Comparison of ENCODE assay signal across 8 cellular contexts in the genomic region with DNA sequence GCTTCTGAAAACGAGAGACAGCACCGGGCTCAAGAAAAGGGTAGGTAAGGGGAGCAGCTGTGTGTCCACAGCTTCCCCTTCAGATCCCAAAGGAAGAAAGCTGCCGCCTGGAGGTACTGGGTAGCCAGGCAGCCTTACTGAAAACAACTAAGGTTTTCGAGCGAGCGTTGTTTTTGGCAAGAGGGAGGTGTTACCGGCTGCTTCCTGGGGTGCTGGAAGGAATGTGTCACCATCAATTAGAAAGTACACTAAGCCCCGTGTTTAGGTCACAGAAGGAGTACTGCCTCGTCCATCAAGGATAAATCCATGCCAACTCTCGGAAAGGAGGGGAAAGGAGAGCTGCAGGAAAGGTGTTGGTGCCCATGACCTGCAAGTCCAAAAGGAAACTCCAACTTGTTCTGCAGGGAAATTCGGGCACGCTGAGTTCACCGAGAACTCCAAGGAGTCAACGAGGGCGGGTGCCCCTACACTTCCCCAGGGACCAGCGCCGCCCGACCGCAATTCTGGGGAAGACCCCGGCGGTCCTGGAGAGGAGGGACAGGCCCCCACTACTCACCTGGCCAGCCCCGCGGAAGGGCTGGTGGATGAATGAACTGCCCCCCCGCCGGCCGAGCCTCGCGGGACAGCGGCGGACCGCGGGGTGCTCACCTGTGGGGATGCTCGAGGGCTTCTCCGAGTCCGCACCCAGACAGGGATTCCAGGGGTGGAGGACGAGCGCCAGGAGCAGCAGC. TPM values are rescaled to one million over a fixed set of nuclear protein-coding genes. Genes with fewer than 3 reads are reported as not detected.
DNase-seq lines count a peak whose midpoint lies in the region; ATAC-seq and TF ChIP-seq lines count a peak whose summit lies in the region.

No MANE protein-coding gene starts in this region.

- H3K27ac ChIP-seq in GM23248 (peak overlapping the region; percentile 91), transverse colon (peak overlapping the region; percentile 92 to 97 (median 95))

- in situ Hi-C loops in GM23248 (cut with MboI) (loop anchor here (25.0 kb wide), 1 partner anchor 373 kb away; no protein-coding TSS in a partner anchor), transverse colon (cut with MboI; ENCODE audit: low pct_ligation_motif_present in 1 of 4, low pct_unique_long_range_greater_than_20kb in 1 of 4, low sequenced_read_pairs in 3 of 4) (loop anchor here in 1 of 4 donors (25.0 kb wide), 1 partner anchor 98 kb away; no protein-coding TSS in a partner anchor)

- H2AFZ ChIP-seq in GM23248: peak overlapping the region; percentile 69

- no peak for ATAC-seq in HG03457 (IDR thresholded peaks at IDR 0.05; ENCODE audit: unreplicated experiment)

- H3K4me3 ChIP-seq in GM23248: peak overlapping the region; percentile 95
- H3K4me3 ChIP-seq in mononuclear cell (ENCODE audit: low read length): peak overlapping the region; percentile 17
- H3K4me3 ChIP-seq in transverse colon: peak overlapping the region; percentile 41 to 84 (median 76)

- intact Hi-C loops in transverse colon (cut with DNase I; ENCODE audit: low total_unique reads): no loop called here

- TF ChIP-seq POLR2A in transverse colon (IDR thresholded peaks at IDR 0.05): peak; percentile 21

- H3K9me2 ChIP-seq in GM23248 (ENCODE audit: insufficient read depth): no peaks in the 10 kb centered on the region

- 1 to 2% methylated on average over 35 to 37 of the region's 37 CpGs for WGBS in GM23248 (ENCODE audit: low coverage in 1 of 2, low lambda C conversion rate in 2 of 2, missing lambda C conversion rate in 2 of 2), 2 experiments
- 0 to 3% methylated on average over 3 to 37 of the region's 37 CpGs for WGBS in transverse colon (ENCODE audit: low coverage in 1 of 2), 2 donors

- H3K9me3 ChIP-seq in GM23248 (ENCODE audit: low read depth): no peaks in the 10 kb centered on the region
- no peaks in the 10 kb centered on the region for H3K9me3 ChIP-seq in mononuclear cell (ENCODE audit: low read depth, low read length)
- H3K9me3 ChIP-seq in transverse colon: no peaks in the 10 kb centered on the region

- DNase-seq in DMS 273 (lab: John Stamatoyannopoulos, UW; ENCODE audit: unreplicated experiment) (peak; percentile 98), GM23248 (peak; percentile 94), NCI-H1694 (lab: John Stamatoyannopoulos, UW) (peak; percentile 64), fibroblast of gingiva (ENCODE audit: low read depth) (peak; percentile 79), transverse colon (peak; percentile 66)
- peak; percentile 2 to 19 for DNase-seq in activated CD4-positive, alpha-beta T cell treated with anti-CD3 and anti-CD28 coated beads, Interleukin-2, amount 50 U/mL, for 48 hours

- peaks cover 8% of the 10 kb centered on the region for H4K20me1 ChIP-seq in GM23248 (ENCODE audit: insufficient read depth)

- H3K79me2 ChIP-seq in GM23248 (ENCODE audit: insufficient read depth): peaks cover 68% of the 10 kb centered on the region

- H3K4me1 ChIP-seq in GM23248 (ENCODE audit: insufficient read depth) (peaks cover 64% of the 10 kb centered on the region), mononuclear cell (ENCODE audit: insufficient read depth, low read length) (peaks cover 16% of the 10 kb centered on the region), transverse colon (peaks cover 3 to 70% (median 49%) of the 10 kb centered on the region in 4 donors)

- H3K36me3 ChIP-seq in GM23248 (ENCODE audit: low read depth): no peaks in the 10 kb centered on the region
- H3K36me3 ChIP-seq in transverse colon: no peaks in the 10 kb centered on the region

- peak overlapping the region; percentile 90 for H3K9ac ChIP-seq in GM23248

- H3K4me2 ChIP-seq in GM23248 (ENCODE audit: unreplicated experiment): peak overlapping the region; percentile 98

- TF ChIP-seq CTCF in transverse colon (IDR thresholded peaks at IDR 0.05): peak; percentile 31 to 55 (median 48)

- no peak for TF ChIP-seq EP300 in transverse colon (IDR thresholded peaks at IDR 0.05; ENCODE audit: low read depth)

- H3K27me3 ChIP-seq in GM23248 (replicated peaks; ENCODE audit: insufficient read depth): no peaks in the 10 kb centered on the region
- peaks cover 63% of the 10 kb centered on the region for H3K27me3 ChIP-seq in mononuclear cell (ENCODE audit: insufficient read depth, low read length)
- H3K27me3 ChIP-seq in transverse colon: no peaks in the 10 kb centered on the region

- peaks cover 63% of the 10 kb centered on the region for H3F3A ChIP-seq in GM23248 (ENCODE audit: insufficient read depth)

RNA-seq across cellular contexts. Expression of a gene that starts 0.6 kb away (rescaled TPM):
- total RNA-seq in GM23248 (2014; rRNA removed; shearing (Covaris generic)): 306 and 330 TPM in 2 replicates
- 288 and 300 TPM in 2 replicates for polyA plus RNA-seq in GM23248 (2016; fragmentation: Nextera tagmentation; extraction: Ambion mirVana)
- 1.8 TPM for total RNA-seq in mononuclear cell
- 100 to 1,000 TPM in 2 of 4 donors, 10 to 100 TPM in 2; 18.9 to 178 (median 92.0) TPM for total RNA-seq in transverse colon

Comparison
In these comparisons a context has a peak if more than half of its experiments do, and no peak if none do; other contexts are left out.
1. DNase-seq: peak in every context shown above with its lines; median percentile 98 in DMS 273; 94 in GM23248; 79 in fibroblast of gingiva; 66 in transverse colon; 64 in NCI-H1694; 10 in activated CD4-positive, alpha-beta T cell treated with anti-CD3 and anti-CD28 coated beads, Interleukin-2, amount 50 U/mL, for 48 hours.
2. H3K4me3 ChIP-seq: peak in every context shown above with its lines; median percentile 95 in GM23248; 76 in transverse colon; 17 in mononuclear cell.